ENCODE assay signal across 8 cellular contexts in genomic region chr2:132038179-132038882, GRCh38.
DNase-seq lines count a peak whose midpoint lies in the region; ATAC-seq and TF ChIP-seq lines count a peak whose summit lies in the region.

No MANE protein-coding gene starts in this region.

- H3K79me2 ChIP-seq in KMS-11 (ENCODE audit: insufficient read depth, low read depth) = no peaks in the 10 kb centered on the region

- no peaks in the 10 kb centered on the region for H4K20me1 ChIP-seq in KMS-11 (ENCODE audit: insufficient read depth)

- TF ChIP-seq CTCF in KMS-11 (conservative IDR thresholded peaks at IDR 0.05; ENCODE audit: low read depth, low read length) = no peak
- no peak for TF ChIP-seq CTCF in epithelial cell of proximal tubule (conservative IDR thresholded peaks at IDR 0.05; ENCODE audit: low read depth, low read length)
- TF ChIP-seq CTCF in progenitor cell of endocrine pancreas (IDR thresholded peaks at IDR 0.05; ENCODE audit: unreplicated experiment) = no peak

- peaks cover 6% of the 10 kb centered on the region for H3K9me3 Mint-ChIP-seq in progenitor cell of endocrine pancreas (ENCODE audit: low read depth)

- peak overlapping the region; percentile 79 for H3K4me3 Mint-ChIP-seq in progenitor cell of endocrine pancreas (ENCODE audit: low read depth)

- H3K27me3 ChIP-seq in KMS-11 (ENCODE audit: insufficient read depth, low read depth) = peaks cover 3% of the 10 kb centered on the region; the same call in 1 of the 2 replicates

- peaks cover 2% of the 10 kb centered on the region for H3K36me3 Mint-ChIP-seq in progenitor cell of endocrine pancreas (ENCODE audit: insufficient read depth)

- peak overlapping the region; percentile 18; the same call in 1 of the 2 replicates for H3K9ac ChIP-seq in KMS-11

- peaks cover 2% of the 10 kb centered on the region for H3K4me1 Mint-ChIP-seq in progenitor cell of endocrine pancreas (ENCODE audit: low read depth)

- DNase-seq in Daoy (ENCODE audit: low read depth) (peak; percentile 13), epithelial cell of proximal tubule (ENCODE audit: low read depth) (no peak), progenitor cell of endocrine pancreas (ENCODE audit: low spot score, unreplicated experiment) (no peak), NCI-H2029 treated with DMSO at 0.1 percent for 48 hours (lab: John Stamatoyannopoulos, UW) (no peak), HPDE6-E6E7 (ENCODE audit: extremely low spot score) (no peak), T-helper 9 cell (no peak)

- H3K4me3 ChIP-seq in KMS-11 (IDR thresholded peaks at IDR 0.05; ENCODE audit: insufficient read depth, low read depth, low read length) (no peak overlapping the region), epithelial cell of proximal tubule (ENCODE audit: low read depth, low read length) (peak overlapping the region; percentile 51)

- ATAC-seq in GM21786 (IDR thresholded peaks at IDR 0.05; ENCODE audit: unreplicated experiment) = no peak

- H2AFZ ChIP-seq in KMS-11 (ENCODE audit: low read depth) = peak overlapping the region; percentile 61; the same call in 1 of the 2 replicates

- H3K27me3 Mint-ChIP-seq in progenitor cell of endocrine pancreas = peaks cover 37% of the 10 kb centered on the region

- no peak overlapping the region for H3K27ac ChIP-seq in KMS-11

- no peak overlapping the region for H3K27ac Mint-ChIP-seq in progenitor cell of endocrine pancreas

- peak overlapping the region; percentile 48; the same call in 1 of the 2 replicates for H3K4me2 ChIP-seq in KMS-11

- H3K4me1 ChIP-seq in KMS-11 (ENCODE audit: low read depth, poor library complexity, severe bottlenecking) = no peaks in the 10 kb centered on the region

- H3K36me3 ChIP-seq in KMS-11 (ENCODE audit: insufficient read depth) = no peaks in the 10 kb centered on the region
